In genomic region chr2:10045561-10046355, GRCh38 we compare ENCODE assay signal across 14 cellular contexts. TPM values are rescaled to one million over a fixed set of nuclear protein-coding genes. Genes with fewer than 3 reads are reported as not detected.
DNase-seq lines count a peak whose midpoint lies in the region; ATAC-seq and TF ChIP-seq lines count a peak whose summit lies in the region.
"Had no signal": no experiment of that assay in that cellular context is flagged by ENCODE, and none has a peak within 500 bp of the region (broad histone marks: within the 10 kb centered on the region; RNA-seq: fewer than 3 reads in every experiment).

No MANE protein-coding gene starts in this region.

- H3K4me1 ChIP-seq in esophagus squamous epithelium: peaks cover 11 to 88% (median 48%) of the 10 kb centered on the region in 3 donors
- no peaks in the 10 kb centered on the region for H3K4me1 ChIP-seq in osteoblast (ENCODE audit: insufficient read depth, low read length)

- H3K4me3 Mint-ChIP-seq in stimulated activated naive CD8-positive, alpha-beta T cell treated with anti-CD3 and anti-CD28 coated beads, Interleukin-15, Interleukin-2, amounts not matched to agents 100 ng/mL and 50 ng/mL, for 24 hours: peak overlapping the region; percentile 21
- H3K4me3 Mint-ChIP-seq in stimulated activated naive CD8-positive, alpha-beta T cell treated with anti-CD3 and anti-CD28 coated beads, Interleukin-15, amount 100 ng/mL, for 72 hours: no peak overlapping the region

- peaks cover 12 to 44% (median 15%) of the 10 kb centered on the region in 3 donors for H3K36me3 ChIP-seq in esophagus squamous epithelium
- H3K36me3 ChIP-seq in osteoblast (ENCODE audit: insufficient read depth, low read length): peaks cover 18% of the 10 kb centered on the region

- ATAC-seq in stimulated activated naive CD8-positive, alpha-beta T cell treated with anti-CD3 and anti-CD28 coated beads, Interleukin-15, amount 100 ng/mL, for 72 hours: no peak
- ATAC-seq in GM21529 (IDR thresholded peaks at IDR 0.05; ENCODE audit: unreplicated experiment): no peak
- ATAC-seq: SK-N-SH treated with all-trans-retinoic acid at 6 μM for 48 hours had no signal

- no peaks in the 10 kb centered on the region for H3K27me3 ChIP-seq in esophagus squamous epithelium
- H3K27me3 ChIP-seq in osteoblast (ENCODE audit: insufficient read depth, low read length): no peaks in the 10 kb centered on the region
- H3K27me3 ChIP-seq: MG63 had no signal

- H2AFZ ChIP-seq in osteoblast (ENCODE audit: low read length): no peak overlapping the region

- intact Hi-C loops in esophagus squamous epithelium (cut with DNase I): no loop called here

- TF ChIP-seq POLR2A in esophagus squamous epithelium (IDR thresholded peaks at IDR 0.05): no peak

- no peaks in the 10 kb centered on the region for H3K9me3 Mint-ChIP-seq in stimulated activated naive CD8-positive, alpha-beta T cell treated with anti-CD3 and anti-CD28 coated beads, Interleukin-15, Interleukin-2, amounts not matched to agents 100 ng/mL and 50 ng/mL, for 24 hours
- H3K9me3 Mint-ChIP-seq in stimulated activated naive CD8-positive, alpha-beta T cell treated with anti-CD3 and anti-CD28 coated beads, Interleukin-15, amount 100 ng/mL, for 72 hours: no peaks in the 10 kb centered on the region

- no peak for DNase-seq in stimulated activated naive CD8-positive, alpha-beta T cell treated with anti-CD3 and anti-CD28 coated beads, Interleukin-15, amount 100 ng/mL, for 72 hours
- DNase-seq in esophagus squamous epithelium (lab: John Stamatoyannopoulos, UW): no peak
- DNase-seq in osteoblast (ENCODE audit: insufficient read length, low spot score, missing footprints): peak; percentile 73
- no peak for DNase-seq in activated CD4-positive, CD25-positive, alpha-beta regulatory T cell (lab: John Stamatoyannopoulos, UW)
- no peak for DNase-seq in NOMO-1 treated with dmso at 0.1 percent for 144 hours (lab: John Stamatoyannopoulos, UW; ENCODE audit: unreplicated experiment)
- DNase-seq in stimulated activated CD4-positive, alpha-beta T cell treated with anti-CD3 and anti-CD28 coated beads, Interleukin-12 subunit alpha, Interleukin-12 subunit beta, amount 100 ng/mL, for 4 hours: no peak
- DNase-seq: amniotic stem cell; MG63; NCI-H510A treated with DMSO at 0.1 percent for 48 hours; stimulated activated CD4-positive, alpha-beta T cell treated with anti-CD3 and anti-CD28 coated beads, Interleukin-1b, Interleukin-23, amount 100 ng/mL, for 48 hours; stimulated activated naive CD4-positive, alpha-beta T cell had no signal

- H3K27ac ChIP-seq in esophagus squamous epithelium (peak overlapping the region in 3 of 4 donors; percentile 90 to 100 (median 99)), osteoblast (ENCODE audit: low read depth, low read length) (no peak overlapping the region)

- H3K4me2 ChIP-seq in osteoblast (ENCODE audit: insufficient read depth, low read length): no peak overlapping the region

- H3K4me1 Mint-ChIP-seq in stimulated activated naive CD8-positive, alpha-beta T cell treated with anti-CD3 and anti-CD28 coated beads, Interleukin-15, Interleukin-2, amounts not matched to agents 100 ng/mL and 50 ng/mL, for 24 hours (ENCODE audit: low read depth): peaks cover 20% of the 10 kb centered on the region
- peaks cover 27% of the 10 kb centered on the region for H3K4me1 Mint-ChIP-seq in stimulated activated naive CD8-positive, alpha-beta T cell treated with anti-CD3 and anti-CD28 coated beads, Interleukin-15, amount 100 ng/mL, for 72 hours

- H3K9me3 ChIP-seq in esophagus squamous epithelium: no peaks in the 10 kb centered on the region
- no peaks in the 10 kb centered on the region for H3K9me3 ChIP-seq in osteoblast (ENCODE audit: low read depth, low read length)
- H3K9me3 ChIP-seq: MG63 had no signal

- H3K27ac Mint-ChIP-seq in stimulated activated naive CD8-positive, alpha-beta T cell treated with anti-CD3 and anti-CD28 coated beads, Interleukin-15, Interleukin-2, amounts not matched to agents 100 ng/mL and 50 ng/mL, for 24 hours: no peak overlapping the region
- H3K27ac Mint-ChIP-seq in stimulated activated naive CD8-positive, alpha-beta T cell treated with anti-CD3 and anti-CD28 coated beads, Interleukin-15, amount 100 ng/mL, for 72 hours: no peak overlapping the region

- H3K79me2 ChIP-seq in osteoblast (ENCODE audit: insufficient read depth, low read length): peaks cover 8% of the 10 kb centered on the region

- H3K27me3 Mint-ChIP-seq in stimulated activated naive CD8-positive, alpha-beta T cell treated with anti-CD3 and anti-CD28 coated beads, Interleukin-15, Interleukin-2, amounts not matched to agents 100 ng/mL and 50 ng/mL, for 24 hours: peaks cover 6% of the 10 kb centered on the region
- H3K27me3 Mint-ChIP-seq in stimulated activated naive CD8-positive, alpha-beta T cell treated with anti-CD3 and anti-CD28 coated beads, Interleukin-15, amount 100 ng/mL, for 72 hours: peaks cover 17% of the 10 kb centered on the region

- peak overlapping the region in 1 of 4 donors; percentile 94 for H3K4me3 ChIP-seq in esophagus squamous epithelium
- no peak overlapping the region for H3K4me3 ChIP-seq in osteoblast (ENCODE audit: insufficient read depth, low read length)
- H3K4me3 ChIP-seq: MG63 had no signal

- TF ChIP-seq CTCF in esophagus squamous epithelium (IDR thresholded peaks at IDR 0.05): no peak
- TF ChIP-seq CTCF in osteoblast (IDR thresholded peaks at IDR 0.05; ENCODE audit: extremely low read depth, low read depth, low read length): no peak

- peaks cover 4% of the 10 kb centered on the region for H4K20me1 ChIP-seq in osteoblast (ENCODE audit: insufficient read depth, low read length)

- H3K36me3 Mint-ChIP-seq in stimulated activated naive CD8-positive, alpha-beta T cell treated with anti-CD3 and anti-CD28 coated beads, Interleukin-15, Interleukin-2, amounts not matched to agents 100 ng/mL and 50 ng/mL, for 24 hours (ENCODE audit: low read depth): peaks cover 3% of the 10 kb centered on the region

- WGBS in esophagus squamous epithelium, 2 donors: 74 to 75% methylated on average over 11 to 15 of the region's 20 CpGs

RNA-seq across cellular contexts. Expression of gene KLF11, which starts 2.4 kb away (rescaled TPM):
- total RNA-seq in esophagus squamous epithelium: 10 to 100 TPM in 2 of 4 donors, 1 to 10 TPM in 2; 2.2 to 13.2 (median 8.2) TPM
- 6.8 and 8.3 TPM in 2 replicates for total RNA-seq in osteoblast

RNA-seq across cellular contexts. Expression of gene CYS1, which starts 34.5 kb away (rescaled TPM):
- 1 to 10 TPM in 2 of 4 donors, under 1 TPM in 2; 0.09 to 2.5 (median 0.80) TPM for total RNA-seq in esophagus squamous epithelium
- 0.36 and 1.5 TPM in 2 replicates for total RNA-seq in osteoblast
